In the genomic region with DNA sequence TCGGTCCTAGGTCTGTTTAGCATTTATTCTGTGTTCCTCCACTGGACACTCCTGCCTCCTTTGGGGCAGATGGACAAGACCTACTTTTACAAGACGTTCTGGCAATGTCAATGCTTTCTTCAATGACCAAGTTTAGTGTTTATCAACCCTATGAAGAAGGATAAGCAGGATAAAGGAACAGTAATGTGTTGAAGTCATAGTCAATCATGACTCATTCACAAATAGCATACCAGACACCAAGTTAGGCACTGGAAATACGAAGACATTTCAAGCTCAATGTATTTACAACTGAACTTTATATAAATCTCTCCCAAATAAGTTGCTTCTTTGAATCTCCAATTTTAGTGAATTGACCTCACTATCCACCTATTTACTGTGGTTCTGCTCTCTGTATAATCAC, we compare ENCODE assay signal across 23 cellular contexts. TPM values are rescaled to one million over a fixed set of nuclear protein-coding genes. Genes with fewer than 3 reads are reported as not detected.
A peak's percentile ranks its signal among the peaks of the same experiment; 100 is the strongest.
DNase-seq lines count a peak whose midpoint lies in the region; ATAC-seq and TF ChIP-seq lines count a peak whose summit lies in the region.
"Had no signal": no experiment of that assay in that cellular context is flagged by ENCODE, and none has a peak within 500 bp of the region (broad histone marks: within the 10 kb centered on the region; RNA-seq: fewer than 3 reads in every experiment).

No MANE protein-coding gene starts in this region.

- H3K4me1 Mint-ChIP-seq in MCF 10A (ENCODE audit: insufficient read depth, unreplicated experiment) (peaks cover 30% of the 10 kb centered on the region), glutamatergic neuron (ENCODE audit: low read depth, unreplicated experiment) (no peaks in the 10 kb centered on the region)
- H3K4me1 Mint-ChIP-seq: nephron had no signal

- DNase-seq in MCF 10A (ENCODE audit: unreplicated experiment) (peak; percentile 13), mammary epithelial cell (no peak), amniotic epithelial cell (ENCODE audit: low read depth) (peak; percentile 32), fibroblast of mammary gland (ENCODE audit: low read depth) (peak; percentile 54), smooth muscle cell (lab: John Stamatoyannopoulos, UW; ENCODE audit: unreplicated experiment) (no peak), COR-L47 (lab: John Stamatoyannopoulos, UW) (no peak), glutamatergic neuron (no peak)
- DNase-seq: activated CD4-positive, alpha-beta T cell treated with anti-CD3 and anti-CD28 coated beads, Interleukin-2, amount 10 ng/mL, durations not matched to agents 7 days and 5 days; activated gamma-delta T cell; activated T-cell treated with anti-CD3 and anti-CD28 coated beads, Interleukin-2, amount 50 U/mL, for 1 hour; cerebellar nuclear complex; esophagus squamous epithelium; GOT3; hypothalamus; NCI-H2107; NCI-H446 treated with DMSO at 0.1 percent for 48 hours; stimulated activated naive CD4-positive, alpha-beta T cell treated with Interleukin-2 at 50 U/mL for 16 hours; upper lobe of right lung had no signal

- in situ Hi-C loops in mammary epithelial cell (cut with MboI; ENCODE audit: low sequenced_read_pairs in 2 of 2) = no loop called here

- H3K79me2 ChIP-seq in mammary epithelial cell (ENCODE audit: insufficient read depth, low read length) = peaks cover 3% of the 10 kb centered on the region
- no peaks in the 10 kb centered on the region for H3K79me2 ChIP-seq in smooth muscle cell (ENCODE audit: low read depth)

- POLR2A ChIA-PET in MCF 10A (lab: Yijun Ruan, JAX) = interaction anchor here (1.8 to 2.3 kb wide), 2 partner anchors 91 to 134 kb away, joined by 9 to 11 read pairs; a partner anchor contains a TSS

- no peaks in the 10 kb centered on the region for H3K27me3 ChIP-seq in mammary epithelial cell (ENCODE audit: insufficient read depth, low read length)
- no peaks in the 10 kb centered on the region for H3K27me3 ChIP-seq in smooth muscle cell (ENCODE audit: low read depth)
- H3K27me3 ChIP-seq: suprapubic skin, upper lobe of right lung had no signal

- 79% methylated on average over 3 of the region's 3 CpGs for WGBS in mammary epithelial cell (ENCODE audit: low coverage, missing lambda C conversion rate)
- WGBS in smooth muscle cell (ENCODE audit: low lambda C conversion rate) = 30% methylated on average over 3 of the region's 3 CpGs

- H3K9ac ChIP-seq in mammary epithelial cell (ENCODE audit: insufficient read depth, low read length) (no peak overlapping the region), smooth muscle cell (ENCODE audit: low read depth) (no peak overlapping the region)

- H3K27ac ChIP-seq in mammary epithelial cell (ENCODE audit: insufficient read depth, low read depth, low read length) (no peak overlapping the region), smooth muscle cell (ENCODE audit: low read depth) (peak overlapping the region; percentile 95)
- H3K27ac ChIP-seq: 22Rv1, esophagus squamous epithelium, RWPE1, suprapubic skin, upper lobe of right lung had no signal

- H3K4me1 ChIP-seq in mammary epithelial cell (ENCODE audit: insufficient read depth, low read length) = peaks cover 36% of the 10 kb centered on the region
- H3K4me1 ChIP-seq in smooth muscle cell (ENCODE audit: low read depth) = peaks cover 16% of the 10 kb centered on the region
- H3K4me1 ChIP-seq: upper lobe of right lung had no signal

- dilution Hi-C loops in mammary epithelial cell (cut with HindIII; ENCODE audit: low sequenced_read_pairs) = no loop called here

- H3K27ac Mint-ChIP-seq in MCF 10A (ENCODE audit: low read depth, unreplicated experiment) (no peak overlapping the region), glutamatergic neuron (ENCODE audit: unreplicated experiment) (no peak overlapping the region)
- H3K27ac Mint-ChIP-seq: activated CD4-positive, alpha-beta T cell treated with anti-CD3 and anti-CD28 coated beads, Interleukin-2, amount 10 ng/mL, durations not matched to agents 7 days and 5 days; nephron had no signal

- TF ChIP-seq CTCF in MCF 10A (IDR thresholded peaks at IDR 0.05; ENCODE audit: unreplicated experiment) = no peak
- TF ChIP-seq CTCF in mammary epithelial cell (conservative IDR thresholded peaks at IDR 0.05 in 1 of 2, IDR thresholded peaks at IDR 0.05 in 1 of 2; ENCODE audit: extremely low read depth in 1 of 2, insufficient read depth in 1 of 2, low read depth in 1 of 2, low read length in 2 of 2) = no peak
- no peak for TF ChIP-seq CTCF in fibroblast of mammary gland (conservative IDR thresholded peaks at IDR 0.05; ENCODE audit: control insufficient read depth, insufficient read depth, low read depth, low read length)
- no peak for TF ChIP-seq CTCF in smooth muscle cell (IDR thresholded peaks at IDR 0.05; ENCODE audit: borderline replicate concordance, insufficient read depth, poor library complexity, severe bottlenecking)
- TF ChIP-seq CTCF in glutamatergic neuron (IDR thresholded peaks at IDR 0.05; ENCODE audit: partially characterized antibody, unreplicated experiment) = no peak

- no peaks in the 10 kb centered on the region for H4K20me1 ChIP-seq in mammary epithelial cell (ENCODE audit: insufficient read depth, low read length)
- no peaks in the 10 kb centered on the region for H4K20me1 ChIP-seq in smooth muscle cell (ENCODE audit: low read depth)

- H3K9me3 ChIP-seq in mammary epithelial cell (replicated peaks; ENCODE audit: insufficient read depth, low read length) (no peaks in the 10 kb centered on the region), smooth muscle cell (replicated peaks; ENCODE audit: low read depth) (no peaks in the 10 kb centered on the region)
- H3K9me3 ChIP-seq: esophagus squamous epithelium, suprapubic skin, upper lobe of right lung had no signal

- H3K9me3 Mint-ChIP-seq in MCF 10A (ENCODE audit: unreplicated experiment) (no peaks in the 10 kb centered on the region), glutamatergic neuron (ENCODE audit: unreplicated experiment) (peaks cover 2% of the 10 kb centered on the region)
- H3K9me3 Mint-ChIP-seq: activated CD4-positive, alpha-beta T cell treated with anti-CD3 and anti-CD28 coated beads, Interleukin-2, amount 10 ng/mL, durations not matched to agents 7 days and 5 days; nephron had no signal

- no peak overlapping the region for H3K4me2 ChIP-seq in mammary epithelial cell (ENCODE audit: insufficient read depth, low read depth, low read length)
- H3K4me2 ChIP-seq in smooth muscle cell = peak overlapping the region; percentile 41

- H3F3A ChIP-seq in smooth muscle cell (ENCODE audit: low read depth) = peaks cover 9% of the 10 kb centered on the region

- H3K36me3 ChIP-seq in mammary epithelial cell (ENCODE audit: insufficient read depth, low read length) = no peaks in the 10 kb centered on the region
- H3K36me3 ChIP-seq in smooth muscle cell (ENCODE audit: low read depth) = no peaks in the 10 kb centered on the region
- H3K36me3 ChIP-seq: esophagus squamous epithelium, suprapubic skin, upper lobe of right lung had no signal

- no TSS peak for BruUV-seq in MCF 10A (replicated peaks; lab: Mats Ljungman, UMichigan)
- BruUV-seq in mammary epithelial cell (replicated peaks; lab: Mats Ljungman, UMichigan) = no TSS peak

- H3K27me3 Mint-ChIP-seq in MCF 10A (ENCODE audit: insufficient read depth, unreplicated experiment) (no peaks in the 10 kb centered on the region), glutamatergic neuron (ENCODE audit: unreplicated experiment) (peaks cover 1% of the 10 kb centered on the region)

- H3K4me3 ChIP-seq in mammary epithelial cell (replicated peaks in 1 of 3; ENCODE audit: insufficient read depth in 1 of 3, low read depth in 2 of 3, low read length in 3 of 3) (no peak overlapping the region), fibroblast of mammary gland (ENCODE audit: control insufficient read depth, low read depth, low read length) (no peak overlapping the region), smooth muscle cell (no peak overlapping the region)
- H3K4me3 ChIP-seq: esophagus squamous epithelium, suprapubic skin, upper lobe of right lung had no signal

- CTCF ChIA-PET in MCF 10A (lab: Yijun Ruan, JAX) (interaction anchor here (1.4 to 4.3 kb wide), 2 partner anchors 69 to 90 kb away, joined by 3 to 39 read pairs; no protein-coding TSS in a partner anchor), mammary epithelial cell (lab: Charles Lee; ENCODE audit: low non-redundant PET) (no interaction called here)

- intact Hi-C loops in MCF 10A (cut with micrococcal nuclease) = no loop called here
- intact Hi-C loops in mammary epithelial cell (cut with micrococcal nuclease) = no loop called here

- ATAC-seq in HG03159 (IDR thresholded peaks at IDR 0.05; ENCODE audit: unreplicated experiment) = no peak
- ATAC-seq: upper lobe of right lung had no signal

- H2AFZ ChIP-seq in mammary epithelial cell (ENCODE audit: low read depth, low read length) (no peak overlapping the region), smooth muscle cell (ENCODE audit: low read depth) (peak overlapping the region; percentile 32)

- peaks cover 13% of the 10 kb centered on the region for H3K36me3 Mint-ChIP-seq in MCF 10A (ENCODE audit: insufficient read depth, unreplicated experiment)
- H3K36me3 Mint-ChIP-seq in glutamatergic neuron (ENCODE audit: unreplicated experiment) = no peaks in the 10 kb centered on the region

- H3K4me3 Mint-ChIP-seq in MCF 10A (ENCODE audit: unreplicated experiment) (no peak overlapping the region), glutamatergic neuron (ENCODE audit: unreplicated experiment) (no peak overlapping the region)
- H3K4me3 Mint-ChIP-seq: activated CD4-positive, alpha-beta T cell treated with anti-CD3 and anti-CD28 coated beads, Interleukin-2, amount 10 ng/mL, durations not matched to agents 7 days and 5 days; nephron had no signal

RNA-seq across cellular contexts. Expression of a gene that starts 4.8 kb away (rescaled TPM):
- 11.5 and 17.7 TPM in 2 replicates for total RNA-seq in MCF 10A (2022)
- total RNA-seq in mammary epithelial cell = 10 to 100 TPM; 18.2 to 25.0 TPM
- polyA plus RNA-seq in mammary epithelial cell = 11.0 TPM
- 19.5 TPM for polyA minus RNA-seq in mammary epithelial cell
- total RNA-seq in smooth muscle cell = 28.2 and 29.9 TPM in 2 replicates
- 8.6 and 13.3 TPM in 2 replicates for polyA plus RNA-seq in smooth muscle cell
- 2.7 TPM for total RNA-seq in glutamatergic neuron (ENCODE audit: unreplicated experiment)

Comparison
In these comparisons a context has a peak if more than half of its experiments do, and no peak if none do; other contexts are left out.
1. DNase-seq: peak in MCF 10A (single experiment), amniotic epithelial cell (single experiment) and fibroblast of mammary gland (single experiment); none in mammary epithelial cell (single experiment), smooth muscle cell (single experiment), COR-L47 (single experiment) and glutamatergic neuron (single experiment).